25 cellular contexts compared by ENCODE assay signal in genomic region chr22:35419756-35420155, GRCh38.
"Had no signal": no experiment of that assay in that cellular context is flagged by ENCODE, and none has a peak within 500 bp of the region (broad histone marks: within the 10 kb centered on the region; RNA-seq: fewer than 3 reads in every experiment).

No MANE protein-coding gene starts in this region.

- H3K9me3 Mint-ChIP-seq: activated B cell treated with CpG ODN at 0.5 μM for 24 hours; activated T-cell treated with anti-CD3 and anti-CD28 coated beads, Interleukin-2, amount 50 U/mL, for 4 hours; activated T-helper 17 cell treated with anti-CD3 and anti-CD28 coated beads, Interleukin-2, amount 50 U/mL, for 72 hours had no signal

- ATAC-seq: activated CD4-positive, CD25-positive, alpha-beta regulatory T cell treated with anti-CD3 and anti-CD28 coated beads, Interleukin-2, amount 50 U/mL, for 24 hours; activated T-helper 17 cell treated with anti-CD3 and anti-CD28 coated beads, Interleukin-2, amount 50 U/mL, for 72 hours; body of pancreas; gastroesophageal sphincter had no signal

- H3K9me3 ChIP-seq: body of pancreas, colonic mucosa, esophagus squamous epithelium, gastroesophageal sphincter had no signal

- H3K4me1 ChIP-seq: body of pancreas, colonic mucosa, gastroesophageal sphincter had no signal

- H3K27ac Mint-ChIP-seq: activated B cell treated with CpG ODN at 0.5 μM for 24 hours; activated naive CD8-positive, alpha-beta T cell; activated T-helper 17 cell treated with anti-CD3 and anti-CD28 coated beads, Interleukin-2, amount 50 U/mL, for 72 hours had no signal

- H3K4me3 ChIP-seq: body of pancreas, colonic mucosa, esophagus squamous epithelium, gastroesophageal sphincter had no signal

- DNase-seq: activated B cell treated with CpG ODN at 0.5 μM for 24 hours; activated CD4-positive, alpha-beta T cell treated with anti-CD3 and anti-CD28 coated beads for 48 hours; activated CD4-positive, alpha-beta T cell treated with anti-CD3 and anti-CD28 coated beads, Interleukin-2, amount 50 U/mL, for 1 hour; activated CD4-positive, alpha-beta T cell treated with anti-CD3 and anti-CD28 coated beads, Interleukin-2, amount 50 U/mL, for 48 hours; activated effector memory CD4-positive, alpha-beta T cell treated with Interleukin-2 at 50 U/mL for 16 hours; activated gamma-delta T cell treated with Interleukin-2 at 50 U/mL for 16 hours; activated naive CD4-positive, alpha-beta T cell treated with anti-CD3 and anti-CD28 coated beads, Interleukin-2, amount 50 U/mL, for 16 hours; activated naive CD4-positive, alpha-beta T cell treated with Interleukin-2 at 50 U/mL for 16 hours; activated T-cell treated with anti-CD3 and anti-CD28 coated beads, Interleukin-2, amount 50 U/mL, for 4 hours; amniotic stem cell; anterior cingulate cortex; body of pancreas; colonic mucosa; effector CD8-positive, alpha-beta T cell; esophagus squamous epithelium; foreskin melanocyte; T-helper 9 cell; WERI-Rb-1 had no signal

- H3K27me3 Mint-ChIP-seq: activated B cell treated with CpG ODN at 0.5 μM for 24 hours; activated naive CD8-positive, alpha-beta T cell; activated T-helper 17 cell treated with anti-CD3 and anti-CD28 coated beads, Interleukin-2, amount 50 U/mL, for 72 hours had no signal

- H3K4me1 Mint-ChIP-seq: activated B cell treated with CpG ODN at 0.5 μM for 24 hours; activated T-helper 17 cell treated with anti-CD3 and anti-CD28 coated beads, Interleukin-2, amount 50 U/mL, for 72 hours had no signal

- H3K27ac ChIP-seq: body of pancreas, colonic mucosa, epithelial cell of prostate, esophagus squamous epithelium, gastroesophageal sphincter, WERI-Rb-1 had no signal

- H3K36me3 ChIP-seq: colonic mucosa had no signal

- H3K4me3 Mint-ChIP-seq: activated B cell treated with CpG ODN at 0.5 μM for 24 hours; activated naive CD8-positive, alpha-beta T cell; activated T-cell treated with anti-CD3 and anti-CD28 coated beads, Interleukin-2, amount 50 U/mL, for 4 hours; activated T-helper 17 cell treated with anti-CD3 and anti-CD28 coated beads, Interleukin-2, amount 50 U/mL, for 72 hours had no signal

- H3K27me3 ChIP-seq: body of pancreas, colonic mucosa, esophagus squamous epithelium, gastroesophageal sphincter had no signal

- FAIRE-seq: endometrium, endothelial cell of umbilical vein had no signal
